8 cellular contexts compared by ENCODE assay signal in the genomic region with DNA sequence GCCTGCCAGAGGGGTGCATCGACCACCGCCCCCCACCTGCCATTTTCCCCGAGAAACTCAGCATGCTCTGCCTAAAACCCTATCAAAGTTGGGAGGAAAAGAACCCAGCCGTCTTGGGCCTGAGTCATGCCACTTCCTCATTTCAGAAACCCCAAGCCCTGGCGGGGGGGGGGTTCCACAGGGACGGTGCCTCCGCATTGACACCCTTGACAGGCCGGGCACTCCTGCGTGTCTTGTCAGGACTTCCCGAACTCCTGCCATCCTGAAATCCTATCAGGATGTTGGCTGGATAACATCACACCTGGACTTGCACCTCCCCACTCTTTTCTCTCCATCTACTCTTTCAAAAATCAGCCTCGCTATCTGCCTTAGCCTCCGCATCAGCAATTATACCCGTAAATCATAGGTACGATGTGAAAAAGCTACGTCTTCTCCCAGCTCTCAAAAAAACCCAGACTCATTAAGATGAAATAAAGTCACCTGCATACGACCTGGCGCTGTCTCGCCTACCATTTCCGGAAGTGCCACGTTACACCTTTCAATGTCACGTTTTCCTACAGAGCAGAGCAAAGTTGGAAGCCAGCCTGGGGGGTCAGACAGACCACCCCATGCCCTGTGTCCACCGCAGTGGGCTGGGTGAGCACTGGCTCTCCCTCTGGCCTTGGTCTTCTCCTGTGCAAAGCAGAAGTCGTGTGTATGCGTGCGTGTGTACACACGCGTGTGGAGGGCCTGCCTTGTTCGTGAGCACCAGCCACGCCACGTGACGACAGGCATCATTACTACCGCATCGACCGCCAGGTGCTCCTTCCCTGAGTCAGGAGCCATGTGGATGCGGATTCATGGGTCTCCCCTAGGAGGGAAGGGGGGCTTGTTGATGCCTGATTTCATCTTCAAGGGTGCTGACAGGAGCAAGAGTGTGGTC.
DNase-seq lines count a peak whose midpoint lies in the region; ATAC-seq, FAIRE-seq and TF ChIP-seq lines count a peak whose summit lies in the region.

No MANE protein-coding gene starts in this region.

- TF ChIP-seq CTCF in hepatocyte (IDR thresholded peaks at IDR 0.05; ENCODE audit: poor library complexity), result no peak

- peaks cover 24% of the 10 kb centered on the region for H3K79me2 ChIP-seq in hepatocyte

- H4K20me1 ChIP-seq in hepatocyte (ENCODE audit: insufficient read depth, poor library complexity, severe bottlenecking), result peaks cover 26% of the 10 kb centered on the region

- TF ChIP-seq POLR2A in GM12891 (IDR thresholded peaks at IDR 0.05; ENCODE audit: low read depth, low read length), result peak; percentile 32; the same call in 1 of the 2 replicates

- DNase-seq in GM12891 (ENCODE audit: insufficient read length, low spot score) (peak; percentile 77), SIG-M5 (lab: John Stamatoyannopoulos, UW) (peak; percentile 34), hepatocyte (ENCODE audit: low spot score) (no peak), SHP77 treated with DMSO at 0.1 percent for 48 hours (lab: John Stamatoyannopoulos, UW) (no peak), D341Med (ENCODE audit: low spot score) (no peak)
- peak; percentile 59 for DNase-seq in activated naive CD4-positive, alpha-beta T cell treated with anti-CD3 and anti-CD28 coated beads, Interleukin-2, amount 50 U/mL, for 16 hours
- DNase-seq in stimulated activated CD4-positive, alpha-beta T cell treated with anti-CD3 and anti-CD28 coated beads, Interleukin-2, amount 100 ng/mL, for 4 hours (ENCODE audit: low read depth), result peak; percentile 42

- H3K27me3 ChIP-seq in hepatocyte, result no peaks in the 10 kb centered on the region

- no peaks in the 10 kb centered on the region for H3K36me3 ChIP-seq in hepatocyte (replicated peaks; ENCODE audit: insufficient read depth, low read depth)

- no peak overlapping the region for H3K4me3 ChIP-seq in hepatocyte

- 86% methylated on average over 35 of the region's 35 CpGs for WGBS in hepatocyte (ENCODE audit: low lambda C conversion rate, missing lambda C conversion rate)

- peak; percentile 44 for ATAC-seq in HG02852 (IDR thresholded peaks at IDR 0.05; ENCODE audit: unreplicated experiment)

- no peak overlapping the region for H3K4me2 ChIP-seq in hepatocyte

- H3K9me3 ChIP-seq in hepatocyte (ENCODE audit: low read depth), result no peaks in the 10 kb centered on the region

- H3K27ac ChIP-seq in hepatocyte, result peak overlapping the region; percentile 55

- H3K4me1 ChIP-seq in hepatocyte (ENCODE audit: insufficient read depth), result peaks cover 46% of the 10 kb centered on the region

- H2AFZ ChIP-seq in hepatocyte, result no peak overlapping the region

- H3K9me2 ChIP-seq in hepatocyte (replicated peaks; ENCODE audit: insufficient read depth), result no peaks in the 10 kb centered on the region

- peak; percentile 97 for FAIRE-seq in GM12891 (lab: Jason Lieb, UNC)

TF ChIP-seq in GM12891, 5 proteins besides CTCF, POLR2A, EP300 and RAD21:
- TF ChIP-seq PAX5 (IDR thresholded peaks at IDR 0.05; ENCODE audit: insufficient read depth, low read length, severe bottlenecking) (no peak), SPI1 (IDR thresholded peaks at IDR 0.05; ENCODE audit: low read depth, low read length) (peak; percentile 98), POU2F2 (IDR thresholded peaks at IDR 0.05; ENCODE audit: low read depth, low read length) (0 out of 2 replicates have a peak, but pooled peaks have one; percentile 38)

Comparison
In these comparisons a context has a peak if more than half of its experiments do, and no peak if none do; other contexts are left out.
1. DNase-seq: peak in GM12891 (single experiment), SIG-M5 (single experiment), activated naive CD4-positive, alpha-beta T cell treated with anti-CD3 and anti-CD28 coated beads, Interleukin-2, amount 50 U/mL, for 16 hours (single experiment) and stimulated activated CD4-positive, alpha-beta T cell treated with anti-CD3 and anti-CD28 coated beads, Interleukin-2, amount 100 ng/mL, for 4 hours (single experiment); none in hepatocyte (single experiment), SHP77 treated with DMSO at 0.1 percent for 48 hours (single experiment) and D341Med (single experiment).